8 cellular contexts compared by ENCODE assay signal in the genomic region with DNA sequence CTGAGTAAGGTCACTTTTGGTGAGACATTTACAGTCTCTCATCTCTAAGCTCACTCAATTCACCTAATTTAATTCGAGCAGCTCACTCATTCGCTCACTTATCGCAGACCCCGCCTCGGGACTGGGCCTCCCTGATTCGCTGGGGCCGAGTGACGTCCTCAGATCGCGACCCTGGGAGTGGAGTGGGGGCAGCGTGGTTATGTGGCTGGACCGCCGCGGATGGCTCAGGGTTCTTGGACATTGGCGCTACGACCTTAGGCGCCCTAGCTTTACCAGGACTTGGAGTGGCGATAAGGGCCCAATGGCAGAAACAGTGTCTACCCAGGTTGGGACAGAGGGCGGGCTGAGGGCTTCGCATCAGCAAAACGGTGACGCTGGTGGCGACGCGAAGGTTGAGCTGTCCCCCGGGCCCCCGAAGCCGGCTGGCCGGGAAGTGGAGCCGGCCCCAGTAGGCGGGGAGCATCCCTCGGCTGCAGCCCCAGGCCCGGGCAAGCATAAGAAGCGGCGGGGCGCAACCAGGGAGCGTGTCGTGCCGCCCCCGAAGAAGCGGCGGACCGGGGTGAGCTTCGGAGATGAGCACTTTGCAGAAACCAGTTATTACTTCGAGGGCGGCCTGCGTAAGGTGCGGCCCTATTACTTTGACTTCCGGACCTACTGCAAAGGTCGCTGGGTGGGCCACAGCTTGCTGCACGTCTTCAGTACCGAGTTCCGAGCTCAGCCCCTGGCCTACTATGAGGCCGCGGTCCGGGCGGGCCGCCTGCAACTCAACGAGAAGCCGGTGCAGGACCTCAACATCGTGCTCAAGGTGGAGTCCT. TPM values are rescaled to one million over a fixed set of nuclear protein-coding genes. Genes with fewer than 3 reads are reported as not detected.
DNase-seq lines count a peak whose midpoint lies in the region; ATAC-seq and TF ChIP-seq lines count a peak whose summit lies in the region.

A gene with protein sequence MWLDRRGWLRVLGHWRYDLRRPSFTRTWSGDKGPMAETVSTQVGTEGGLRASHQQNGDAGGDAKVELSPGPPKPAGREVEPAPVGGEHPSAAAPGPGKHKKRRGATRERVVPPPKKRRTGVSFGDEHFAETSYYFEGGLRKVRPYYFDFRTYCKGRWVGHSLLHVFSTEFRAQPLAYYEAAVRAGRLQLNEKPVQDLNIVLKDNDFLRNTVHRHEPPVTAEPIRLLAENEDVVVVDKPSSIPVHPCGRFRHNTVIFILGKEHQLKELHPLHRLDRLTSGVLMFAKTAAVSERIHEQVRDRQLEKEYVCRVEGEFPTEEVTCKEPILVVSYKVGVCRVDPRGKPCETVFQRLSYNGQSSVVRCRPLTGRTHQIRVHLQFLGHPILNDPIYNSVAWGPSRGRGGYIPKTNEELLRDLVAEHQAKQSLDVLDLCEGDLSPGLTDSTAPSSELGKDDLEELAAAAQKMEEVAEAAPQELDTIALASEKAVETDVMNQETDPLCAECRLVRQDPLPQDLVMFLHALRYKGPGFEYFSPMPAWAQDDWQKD (plus strand): TSS at position 161 of the 815 bp plus-strand sequence. CDS start 39 bp downstream, at position 200.

- H3K27ac ChIP-seq in psoas muscle (peak within 1 kb of the TSS; percentile 86), urinary bladder (ENCODE audit: low read depth) (peak within 1 kb of the TSS; percentile 73)

- WGBS in psoas muscle, 3 donors = 0% methylated on average over 59 to 61 of the region's 61 CpGs
- under 1% methylated on average over 61 of the region's 61 CpGs for WGBS in urinary bladder

- ATAC-seq in HG02763 (IDR thresholded peaks at IDR 0.05; ENCODE audit: unreplicated experiment) = peak; percentile 41
- ATAC-seq in left ventricle myocardium superior = peak; percentile 82
- peak; percentile 73 to 85 (median 79) for ATAC-seq in psoas muscle

- H3K27me3 ChIP-seq in psoas muscle (ENCODE audit: insufficient read depth in 3 of 3, low read length in 2 of 3) = no peaks in the 10 kb centered on the region

- H3K4me3 ChIP-seq in psoas muscle (peak within 1 kb of the TSS; percentile 98), urinary bladder (ENCODE audit: low read depth, low read length) (peak within 1 kb of the TSS; percentile 79)

- H3K4me1 ChIP-seq in psoas muscle (peaks cover 14% of the 10 kb centered on the region), urinary bladder (ENCODE audit: insufficient read depth) (no peaks in the 10 kb centered on the region)

- TF ChIP-seq CTCF in psoas muscle (IDR thresholded peaks at IDR 0.05) = no peak

- intact Hi-C loops in left ventricle myocardium superior (cut with micrococcal nuclease) (no loop called here), psoas muscle (cut with DNase I) (no loop called here)

- H3K9me3 ChIP-seq in psoas muscle = no peaks in the 10 kb centered on the region

- H3K36me3 ChIP-seq in psoas muscle (ENCODE audit: insufficient read depth in 1 of 2, low read depth in 1 of 2) = peaks cover 3 to 32% of the 10 kb centered on the region in 2 donors
- peaks cover 2% of the 10 kb centered on the region for H3K36me3 ChIP-seq in urinary bladder (ENCODE audit: insufficient read depth)

- DNase-seq in GM04504 (ENCODE audit: low read depth) (peak; percentile 77), NCI-H1930 (lab: John Stamatoyannopoulos, UW) (peak; percentile 60 to 80), T-helper 2 cell (peak; percentile 75 to 93 (median 87)), amygdala (lab: John Stamatoyannopoulos, UW) (peak; percentile 55 to 95 (median 85)), left ventricle myocardium superior (peak; percentile 94), psoas muscle (peak; percentile 95 to 96)

RNA-seq across cellular contexts. Expression of the gene that starts here (rescaled TPM):
- total RNA-seq in left ventricle myocardium superior (11.4 TPM), psoas muscle (10 to 100 TPM in 3 of 4 donors, 1 to 10 TPM in 1; 8.7 to 12.5 (median 11.0) TPM), urinary bladder (5.9 TPM)
- polyA plus RNA-seq in psoas muscle (10 to 100 TPM in 2 of 3 donors, 1 to 10 TPM in 1; 9.4 to 10.9 (median 10.3) TPM), urinary bladder (11.7 TPM)

Comparison
In these comparisons a context has a peak if more than half of its experiments do, and no peak if none do; other contexts are left out.
1. Peak in every context shown above with its lines: DNase-seq, ATAC-seq, H3K4me3 ChIP-seq and H3K27ac ChIP-seq.